Comparison of ENCODE assay signal across 9 cellular contexts in the genomic region with DNA sequence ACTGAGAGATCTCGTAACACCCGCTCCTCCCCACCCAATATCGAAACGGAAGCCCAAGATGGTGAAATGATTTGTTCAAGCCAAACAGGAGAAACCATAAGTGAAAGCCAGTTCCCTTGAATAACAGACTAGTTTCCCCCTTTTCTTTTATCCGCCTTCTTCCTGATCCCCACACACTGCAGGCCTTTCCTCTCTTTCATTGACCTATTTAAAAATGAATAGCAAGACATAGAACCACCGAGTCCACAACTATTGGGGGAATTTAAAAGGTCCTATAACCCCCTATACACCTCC. TPM values are rescaled to one million over a fixed set of nuclear protein-coding genes. Genes with fewer than 3 reads are reported as not detected.
DNase-seq lines count a peak whose midpoint lies in the region; ATAC-seq, FAIRE-seq and TF ChIP-seq lines count a peak whose summit lies in the region.
"Had no signal": no experiment of that assay in that cellular context is flagged by ENCODE, and none has a peak within 500 bp of the region (broad histone marks: within the 10 kb centered on the region; RNA-seq: fewer than 3 reads in every experiment).

No MANE protein-coding gene starts in this region.

- DNase-seq in activated CD4-positive, alpha-beta T cell treated with anti-CD3 and anti-CD28 coated beads, Interleukin-2, amount 10 ng/mL, durations not matched to agents 24 days and 14 days, result no peak
- DNase-seq in activated CD4-positive, alpha-beta T cell treated with anti-CD3 and anti-CD28 coated beads for 1 hour, result no peak
- no peak for DNase-seq in activated naive CD8-positive, alpha-beta T cell treated with anti-CD3 and anti-CD28 coated beads for 36 hours
- DNase-seq in kidney (no peak), testis (no peak), NK-92 (lab: John Stamatoyannopoulos, UW; ENCODE audit: unreplicated experiment) (no peak), OCI-M1 (lab: John Stamatoyannopoulos, UW) (no peak)

- H3K27me3 ChIP-seq in testis, result no peaks in the 10 kb centered on the region

- H3K9me3 ChIP-seq in kidney (ENCODE audit: control insufficient read depth in 1 of 2, low read length in 2 of 2) (no peaks in the 10 kb centered on the region), testis (no peaks in the 10 kb centered on the region)

- H3K9me3 Mint-ChIP-seq in activated CD4-positive, alpha-beta T cell treated with anti-CD3 and anti-CD28 coated beads, Interleukin-2, amount 10 ng/mL, durations not matched to agents 24 days and 14 days, result no peaks in the 10 kb centered on the region
- H3K9me3 Mint-ChIP-seq in activated naive CD8-positive, alpha-beta T cell treated with anti-CD3 and anti-CD28 coated beads for 36 hours, result no peaks in the 10 kb centered on the region

- H3K27ac Mint-ChIP-seq in activated CD4-positive, alpha-beta T cell treated with anti-CD3 and anti-CD28 coated beads, Interleukin-2, amount 10 ng/mL, durations not matched to agents 24 days and 14 days, result peak overlapping the region; percentile 96
- peak overlapping the region; percentile 93 for H3K27ac Mint-ChIP-seq in activated naive CD8-positive, alpha-beta T cell treated with anti-CD3 and anti-CD28 coated beads for 36 hours

- TF ChIP-seq CTCF in kidney (IDR thresholded peaks at IDR 0.05; ENCODE audit: borderline replicate concordance, extremely low read depth, insufficient read depth) (no peak), testis (IDR thresholded peaks at IDR 0.05) (no peak)

- H3K27ac ChIP-seq in kidney (ENCODE audit: low read depth in 2 of 2, low read length in 2 of 2), result peak overlapping the region; percentile 90 to 91
- H3K27ac ChIP-seq in testis, result peak overlapping the region; percentile 89 to 95

- peaks cover 0 to 11% of the 10 kb centered on the region in 2 donors for H3K36me3 ChIP-seq in kidney (ENCODE audit: control insufficient read depth in 1 of 2, insufficient read depth in 2 of 2, low read length in 2 of 2)
- H3K36me3 ChIP-seq in testis (ENCODE audit: low read depth, missing control alignments), result no peaks in the 10 kb centered on the region

- H3K9ac ChIP-seq in kidney (ENCODE audit: low read length in 2 of 2), result peak overlapping the region; percentile 93 to 95

- peak overlapping the region; percentile 87 for H3K4me3 Mint-ChIP-seq in activated CD4-positive, alpha-beta T cell treated with anti-CD3 and anti-CD28 coated beads, Interleukin-2, amount 10 ng/mL, durations not matched to agents 24 days and 14 days
- H3K4me3 Mint-ChIP-seq in activated naive CD8-positive, alpha-beta T cell treated with anti-CD3 and anti-CD28 coated beads for 36 hours, result peak overlapping the region; percentile 92

- no peak for ATAC-seq in GM21423 (IDR thresholded peaks at IDR 0.05; ENCODE audit: unreplicated experiment)

- 6 to 10% methylated on average over 6 of the region's 6 CpGs for WGBS in testis, 2 donors

- H3K36me3 Mint-ChIP-seq in activated CD4-positive, alpha-beta T cell treated with anti-CD3 and anti-CD28 coated beads, Interleukin-2, amount 10 ng/mL, durations not matched to agents 24 days and 14 days (ENCODE audit: low read depth), result peaks cover 18% of the 10 kb centered on the region
- peaks cover 22% of the 10 kb centered on the region for H3K36me3 Mint-ChIP-seq in activated naive CD8-positive, alpha-beta T cell treated with anti-CD3 and anti-CD28 coated beads for 36 hours

- FAIRE-seq in kidney (lab: Jason Lieb, UNC), result no peak

- intact Hi-C loops in activated CD4-positive, alpha-beta T cell treated with anti-CD3 and anti-CD28 coated beads, Interleukin-2, amount 10 ng/mL, durations not matched to agents 24 days and 14 days (cut with micrococcal nuclease), result loop anchor here (1.0 to 5.0 kb wide), 9 partner anchors 23 to 440 kb away; a partner anchor contains a TSS
- intact Hi-C loops in kidney (cut with DNase I), result no loop called here
- intact Hi-C loops in testis (cut with DNase I; ENCODE audit: low total_unique reads), result no loop called here

- no peak for TF ChIP-seq POLR2A in testis (IDR thresholded peaks at IDR 0.05)

- peak overlapping the region; percentile 85 to 97 for H3K4me3 ChIP-seq in kidney (ENCODE audit: low read length in 2 of 2)
- peak overlapping the region; percentile 75 to 85 for H3K4me3 ChIP-seq in testis

- H3K27me3 Mint-ChIP-seq in activated CD4-positive, alpha-beta T cell treated with anti-CD3 and anti-CD28 coated beads, Interleukin-2, amount 10 ng/mL, durations not matched to agents 24 days and 14 days, result no peaks in the 10 kb centered on the region
- H3K27me3 Mint-ChIP-seq in activated naive CD8-positive, alpha-beta T cell treated with anti-CD3 and anti-CD28 coated beads for 36 hours, result no peaks in the 10 kb centered on the region

- peaks cover 31% of the 10 kb centered on the region for H3K4me1 Mint-ChIP-seq in activated CD4-positive, alpha-beta T cell treated with anti-CD3 and anti-CD28 coated beads, Interleukin-2, amount 10 ng/mL, durations not matched to agents 24 days and 14 days
- peaks cover 33% of the 10 kb centered on the region for H3K4me1 Mint-ChIP-seq in activated naive CD8-positive, alpha-beta T cell treated with anti-CD3 and anti-CD28 coated beads for 36 hours

- H3K4me1 ChIP-seq in kidney (ENCODE audit: control insufficient read depth in 1 of 2, insufficient read depth in 1 of 2, low read depth in 1 of 2, low read length in 2 of 2), result peaks cover 5 to 11% of the 10 kb centered on the region in 2 donors
- peaks cover 10% of the 10 kb centered on the region for H3K4me1 ChIP-seq in testis

RNA-seq across cellular contexts. Expression of a gene that starts 0.4 kb away (rescaled TPM):
- 61.0 and 70.0 TPM in 2 replicates for total RNA-seq in activated CD4-positive, alpha-beta T cell treated with anti-CD3 and anti-CD28 coated beads, Interleukin-2, amount 10 ng/mL, durations not matched to agents 24 days and 14 days
- 10 to 100 TPM; 79.5 to 85.9 TPM for total RNA-seq in activated naive CD8-positive, alpha-beta T cell treated with anti-CD3 and anti-CD28 coated beads for 36 hours
- total RNA-seq in kidney, result 46.4 TPM
- polyA plus RNA-seq in kidney (ENCODE audit: insufficient read depth, low read depth, low replicate concordance), result 218 TPM
- 10 to 100 TPM; 35.4 to 39.1 TPM for total RNA-seq in testis
- polyA plus RNA-seq in testis (ENCODE audit: insufficient read depth, low read depth, low replicate concordance), result 81.7 TPM

RNA-seq across cellular contexts. Expression of a gene that starts 17.2 kb away (rescaled TPM):
- 0.63 and 0.66 TPM in 2 replicates for total RNA-seq in activated CD4-positive, alpha-beta T cell treated with anti-CD3 and anti-CD28 coated beads, Interleukin-2, amount 10 ng/mL, durations not matched to agents 24 days and 14 days
- 1 to 10 TPM; 1.6 to 2.0 TPM for total RNA-seq in activated naive CD8-positive, alpha-beta T cell treated with anti-CD3 and anti-CD28 coated beads for 36 hours
- total RNA-seq in kidney (3.2 TPM), testis (1 to 10 TPM; 4.1 to 5.7 TPM)
- polyA plus RNA-seq in kidney (ENCODE audit: insufficient read depth, low read depth, low replicate concordance) (7.3 TPM), testis (ENCODE audit: insufficient read depth, low read depth, low replicate concordance) (8.0 TPM)
- total RNA-seq: NCI-H460 had no signal

RNA-seq across cellular contexts. Expression of a gene that starts 25.2 kb away (rescaled TPM):
- 0.26 TPM in 1 of 2 replicates, not detected in the other for total RNA-seq in activated CD4-positive, alpha-beta T cell treated with anti-CD3 and anti-CD28 coated beads, Interleukin-2, amount 10 ng/mL, durations not matched to agents 24 days and 14 days
- under 1 TPM; 0.28 to 0.47 TPM for total RNA-seq in activated naive CD8-positive, alpha-beta T cell treated with anti-CD3 and anti-CD28 coated beads for 36 hours
- total RNA-seq in kidney (14.1 TPM), testis (10 to 100 TPM; 28.3 to 47.6 TPM)
- polyA plus RNA-seq in kidney (ENCODE audit: insufficient read depth, low read depth, low replicate concordance) (4.7 TPM), testis (ENCODE audit: insufficient read depth, low read depth, low replicate concordance) (58.0 TPM)
- total RNA-seq: NCI-H460 had no signal

Comparison
In these comparisons a context has a peak if more than half of its experiments do, and no peak if none do; other contexts are left out.
1. RNA of a gene that starts 25.2 kb away (total RNA-seq): 28.3 to 47.6 TPM in testis and 14.1 TPM in kidney (single experiment); 0.28 to 0.47 TPM in activated naive CD8-positive, alpha-beta T cell treated with anti-CD3 and anti-CD28 coated beads for 36 hours and 0.26 TPM in activated CD4-positive, alpha-beta T cell treated with anti-CD3 and anti-CD28 coated beads, Interleukin-2, amount 10 ng/mL, durations not matched to agents 24 days and 14 days; every median in the first group is over 10 times any median in the second.